ENCODE assay signal across 28 cellular contexts in the genomic region with DNA sequence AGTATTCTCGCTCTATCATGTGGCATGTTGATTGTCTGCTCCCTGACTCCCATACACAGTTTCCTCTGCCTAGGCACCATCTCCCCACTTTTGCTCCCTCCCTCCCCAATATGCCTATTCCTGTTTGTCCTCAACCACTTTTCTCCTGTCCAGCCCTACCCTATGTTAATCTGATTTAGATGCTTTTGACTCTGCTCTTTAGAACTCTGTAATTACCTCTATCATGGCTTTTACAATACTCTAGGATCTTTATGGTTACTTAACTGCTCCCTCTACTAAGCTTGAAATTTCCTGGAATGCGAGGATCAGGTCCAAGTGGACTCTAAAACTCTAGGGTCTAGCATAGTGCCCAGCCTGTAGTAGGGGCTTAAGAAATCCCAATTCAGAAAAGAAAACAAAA.
"Had no signal": no experiment of that assay in that cellular context is flagged by ENCODE, and none has a peak within 500 bp of the region (broad histone marks: within the 10 kb centered on the region; RNA-seq: fewer than 3 reads in every experiment).

No MANE protein-coding gene starts in this region.

- H3K4me1 Mint-ChIP-seq: natural killer cell; stimulated activated effector memory CD8-positive, alpha-beta T cell treated with anti-CD3 and anti-CD28 coated beads, Interleukin-12 subunit alpha, Interleukin-12 subunit beta, amount 100 ng/mL, for 72 hours had no signal

- H3K36me3 Mint-ChIP-seq: natural killer cell; stimulated activated effector memory CD8-positive, alpha-beta T cell treated with anti-CD3 and anti-CD28 coated beads, Interleukin-12 subunit alpha, Interleukin-12 subunit beta, amount 100 ng/mL, for 72 hours had no signal

- H2AFZ ChIP-seq: hepatocyte, parathyroid adenoma had no signal

- H3K79me2 ChIP-seq: hepatocyte, parathyroid adenoma had no signal

- H3K4me3 Mint-ChIP-seq: effector memory CD8-positive, alpha-beta T cell; natural killer cell; stimulated activated effector memory CD8-positive, alpha-beta T cell treated with anti-CD3 and anti-CD28 coated beads, Interleukin-12 subunit alpha, Interleukin-12 subunit beta, amount 100 ng/mL, for 72 hours had no signal

- H3K27me3 Mint-ChIP-seq: effector memory CD8-positive, alpha-beta T cell; progenitor cell of endocrine pancreas had no signal

- DNase-seq: cerebellar nuclear complex; cortex of kidney; effector memory CD8-positive, alpha-beta T cell; foreskin fibroblast; gastrocnemius medialis; head of caudate nucleus; kidney; left lung; mesenchymal stem cell; midbrain; natural killer cell; right lobe of liver; stimulated activated CD4-positive, alpha-beta T cell treated with anti-CD3 and anti-CD28 coated beads, Interleukin-12 subunit alpha, Interleukin-12 subunit beta, amount 100 ng/mL, for 4 hours; stimulated activated CD4-positive, alpha-beta T cell treated with anti-CD3 and anti-CD28 coated beads, Interleukin-1b, Interleukin-23, amount 100 ng/mL, for 48 hours; stimulated activated CD4-positive, alpha-beta T cell treated with anti-CD3 and anti-CD28 coated beads, Interleukin-4, amount 100 ng/mL, for 1 hour; stimulated activated naive CD8-positive, alpha-beta T cell treated with anti-CD3 and anti-CD28 coated beads, Interleukin-15, Interleukin-2, amounts not matched to agents 100 U/mL and 50 U/mL, for 24 hours; substantia nigra; testis; tibial artery; upper lobe of right lung; uterus had no signal

- H3K9me3 Mint-ChIP-seq: effector memory CD8-positive, alpha-beta T cell; natural killer cell; stimulated activated effector memory CD8-positive, alpha-beta T cell treated with anti-CD3 and anti-CD28 coated beads, Interleukin-12 subunit alpha, Interleukin-12 subunit beta, amount 100 ng/mL, for 72 hours had no signal

- H3K4me3 ChIP-seq: gastrocnemius medialis, hepatocyte, left lung, right lobe of liver, smooth muscle cell, testis, tibial artery, upper lobe of right lung, uterus had no signal

- H3K4me2 ChIP-seq: hepatocyte, smooth muscle cell had no signal

- H3K4me1 ChIP-seq: left lung, right lobe of liver, testis, tibial artery, upper lobe of right lung, uterus had no signal

- H3K27ac ChIP-seq: gastrocnemius medialis, hepatocyte, left lung, neutrophil, parathyroid adenoma, right lobe of liver, testis, tibial artery, upper lobe of right lung, uterus had no signal

- FAIRE-seq: endometrium, kidney had no signal

- H3K36me3 ChIP-seq: gastrocnemius medialis, neutrophil, right lobe of liver, upper lobe of right lung, uterus had no signal

- H3K9me3 ChIP-seq: gastrocnemius medialis, left lung, neutrophil, right lobe of liver, testis, tibial artery, upper lobe of right lung, uterus had no signal

- H3K27ac Mint-ChIP-seq: effector memory CD8-positive, alpha-beta T cell; natural killer cell; progenitor cell of endocrine pancreas; stimulated activated effector memory CD8-positive, alpha-beta T cell treated with anti-CD3 and anti-CD28 coated beads, Interleukin-12 subunit alpha, Interleukin-12 subunit beta, amount 100 ng/mL, for 72 hours had no signal

- H3K9ac ChIP-seq: parathyroid adenoma had no signal

- ATAC-seq: effector memory CD8-positive, alpha-beta T cell; gastrocnemius medialis; left lung; natural killer cell; right lobe of liver; stimulated activated effector memory CD8-positive, alpha-beta T cell treated with anti-CD3 and anti-CD28 coated beads, Interleukin-12 subunit alpha, Interleukin-12 subunit beta, amount 100 ng/mL, for 72 hours; stimulated activated naive CD8-positive, alpha-beta T cell treated with anti-CD3 and anti-CD28 coated beads, Interleukin-15, Interleukin-2, amounts not matched to agents 100 U/mL and 50 U/mL, for 24 hours; upper lobe of right lung had no signal

- H3K27me3 ChIP-seq: gastrocnemius medialis, hepatocyte, left lung, neutrophil, right lobe of liver, testis, tibial artery, upper lobe of right lung, uterus had no signal
